In the genomic region with DNA sequence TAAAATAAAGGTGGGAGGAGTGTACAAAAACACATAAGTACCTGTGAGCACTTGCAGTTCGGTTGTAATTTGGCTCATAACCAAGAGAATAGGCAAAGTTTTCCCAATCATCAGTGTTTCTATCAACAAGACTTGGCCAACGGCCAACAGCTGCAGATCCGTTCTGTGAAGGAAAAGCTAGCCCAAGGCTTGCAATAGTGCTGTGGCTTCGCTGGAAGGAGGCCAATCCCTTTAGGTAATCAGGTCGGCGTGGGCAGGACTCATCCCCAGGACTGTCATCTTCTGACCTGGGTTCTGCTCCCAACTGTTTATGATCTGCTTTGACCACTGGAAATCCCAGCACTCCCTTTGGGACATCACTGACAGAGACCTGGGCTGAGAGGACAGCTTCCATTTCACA, we compare ENCODE assay signal across 12 cellular contexts.
DNase-seq lines count a peak whose midpoint lies in the region; ATAC-seq and TF ChIP-seq lines count a peak whose summit lies in the region.
"Had no signal": no experiment of that assay in that cellular context is flagged by ENCODE, and none has a peak within 500 bp of the region (broad histone marks: within the 10 kb centered on the region; RNA-seq: fewer than 3 reads in every experiment).

No MANE protein-coding gene starts in this region.

- DNase-seq in Daoy (ENCODE audit: low read depth) (peak; percentile 6), NCI-H2029 treated with DMSO at 0.1 percent for 48 hours (lab: John Stamatoyannopoulos, UW) (peak; percentile 49), RPMI8226 (peak; percentile 94), fibroblast of villous mesenchyme (ENCODE audit: low read depth) (peak; percentile 34), immature natural killer cell (no peak), H4 (ENCODE audit: low spot score) (no peak), NCI-H226 (no peak)
- DNase-seq: foreskin fibroblast had no signal

- H3K36me3 Mint-ChIP-seq in immature natural killer cell, result peaks cover 18 to 37% (median 29%) of the 10 kb centered on the region in 3 donors

- no peaks in the 10 kb centered on the region for H3K4me1 Mint-ChIP-seq in immature natural killer cell
- H3K4me1 Mint-ChIP-seq: activated T-helper 17 cell treated with anti-CD3 and anti-CD28 coated beads, Interleukin-2, amount 50 U/mL, for 72 hours had no signal

- TF ChIP-seq CTCF in fibroblast of villous mesenchyme (IDR thresholded peaks at IDR 0.05; ENCODE audit: insufficient read depth, low read depth, low read length), result no peak

- no peak for ATAC-seq in HG03571 (IDR thresholded peaks at IDR 0.05; ENCODE audit: unreplicated experiment)
- ATAC-seq: activated T-helper 17 cell treated with anti-CD3 and anti-CD28 coated beads, Interleukin-2, amount 50 U/mL, for 72 hours had no signal

- H3K9me3 Mint-ChIP-seq in immature natural killer cell, result no peaks in the 10 kb centered on the region
- H3K9me3 Mint-ChIP-seq: activated T-helper 17 cell treated with anti-CD3 and anti-CD28 coated beads, Interleukin-2, amount 50 U/mL, for 72 hours; T-helper 2 cell treated with Interferon-gamma antibody and Interleukin-4, amounts not matched to agents 5 μg/mL and 100 μg/mL, for 36 hours had no signal

- H3K27me3 Mint-ChIP-seq in immature natural killer cell (ENCODE audit: low read depth in 3 of 3), result peaks cover 0 to 1% (median 0%) of the 10 kb centered on the region in 3 donors
- H3K27me3 Mint-ChIP-seq: activated T-helper 17 cell treated with anti-CD3 and anti-CD28 coated beads, Interleukin-2, amount 50 U/mL, for 72 hours had no signal

- H3K27ac Mint-ChIP-seq in immature natural killer cell, result no peak overlapping the region
- H3K27ac Mint-ChIP-seq: activated T-helper 17 cell treated with anti-CD3 and anti-CD28 coated beads, Interleukin-2, amount 50 U/mL, for 72 hours; T-helper 2 cell treated with Interferon-gamma antibody and Interleukin-4, amounts not matched to agents 5 μg/mL and 100 μg/mL, for 36 hours had no signal

- no peak overlapping the region for H3K4me3 ChIP-seq in fibroblast of villous mesenchyme (ENCODE audit: low read depth, low read length)
- H3K4me3 ChIP-seq: smooth muscle cell had no signal

- H3K4me3 Mint-ChIP-seq in immature natural killer cell, result no peak overlapping the region
- H3K4me3 Mint-ChIP-seq: activated T-helper 17 cell treated with anti-CD3 and anti-CD28 coated beads, Interleukin-2, amount 50 U/mL, for 72 hours; T-helper 2 cell treated with Interferon-gamma antibody and Interleukin-4, amounts not matched to agents 5 μg/mL and 100 μg/mL, for 36 hours had no signal

Comparison
In these comparisons a context has a peak if more than half of its experiments do, and no peak if none do; other contexts are left out.
1. DNase-seq: peak in Daoy (single experiment), NCI-H2029 treated with DMSO at 0.1 percent for 48 hours (single experiment), RPMI8226 (single experiment) and fibroblast of villous mesenchyme (single experiment); none in immature natural killer cell (0 of 3), H4 (single experiment) and NCI-H226 (single experiment).